ENCODE assay signal across 21 cellular contexts in genomic region chr2:179559108-179559806, GRCh38.
DNase-seq lines count a peak whose midpoint lies in the region; FAIRE-seq and TF ChIP-seq lines count a peak whose summit lies in the region.
"Had no signal": no experiment of that assay in that cellular context is flagged by ENCODE, and none has a peak within 500 bp of the region (broad histone marks: within the 10 kb centered on the region; RNA-seq: fewer than 3 reads in every experiment).

No MANE protein-coding gene starts in this region.

- H3K4me1 ChIP-seq in liver (ENCODE audit: control insufficient read depth in 4 of 4, insufficient read depth in 4 of 4, low read length in 3 of 4) (peaks cover 4 to 37% (median 16%) of the 10 kb centered on the region in 4 donors), stomach (no peaks in the 10 kb centered on the region), smooth muscle cell (ENCODE audit: low read depth) (peaks cover 16% of the 10 kb centered on the region)

- H3K4me2 ChIP-seq in smooth muscle cell, result no peak overlapping the region

- DNase-seq in DMS53 (lab: John Stamatoyannopoulos, UW), result peak; percentile 43
- DNase-seq in DMS53 treated with DMSO at 0.1 percent for 48 hours (lab: John Stamatoyannopoulos, UW; ENCODE audit: unreplicated experiment), result no peak
- no peak for DNase-seq in stomach
- no peak for DNase-seq in NCI-H2107 treated with DMSO at 0.1 percent for 48 hours (lab: John Stamatoyannopoulos, UW; ENCODE audit: unreplicated experiment)
- DNase-seq in smooth muscle cell (lab: John Stamatoyannopoulos, UW; ENCODE audit: unreplicated experiment), result no peak
- DNase-seq in caudate nucleus (lab: John Stamatoyannopoulos, UW), result no peak
- DNase-seq: 8988T; ACHN; C1 segment of cervical spinal cord; Calu3; CD4-positive, alpha-beta T cell; DMS 273 treated with DMSO at 0.1 percent for 48 hours; DMS79 treated with DMSO at 0.1 percent for 48 hours; EL; GOT3; H9 had no signal

- 77% methylated on average over 4 of the region's 4 CpGs for WGBS in liver
- WGBS in stomach, 5 donors, result 82 to 91% (median 90%) methylated on average over 4 of the region's 4 CpGs
- 95% methylated on average over 4 of the region's 4 CpGs for WGBS in smooth muscle cell (ENCODE audit: low lambda C conversion rate)

- no peak overlapping the region for H3K4me3 ChIP-seq in liver (ENCODE audit: low read depth in 1 of 3, low read length in 3 of 3)
- H3K4me3 ChIP-seq in stomach, result peak overlapping the region in 1 of 4 donors; percentile 6
- H3K4me3 ChIP-seq in smooth muscle cell, result no peak overlapping the region

- no peak for TF ChIP-seq CTCF in liver (IDR thresholded peaks at IDR 0.05; ENCODE audit: low read depth, low read length, missing input control)
- no peak for TF ChIP-seq CTCF in stomach (IDR thresholded peaks at IDR 0.05)
- no peak for TF ChIP-seq CTCF in smooth muscle cell (IDR thresholded peaks at IDR 0.05; ENCODE audit: borderline replicate concordance, insufficient read depth, poor library complexity, severe bottlenecking)

- no peaks in the 10 kb centered on the region for H3F3A ChIP-seq in smooth muscle cell (ENCODE audit: low read depth)

- intact Hi-C loops in stomach (cut with DNase I; ENCODE audit: low total_unique reads), result no loop called here

- FAIRE-seq in islet of Langerhans (lab: Jason Lieb, UNC), result peak; percentile 65
- FAIRE-seq: G401.6, GM12891, HTR-8/SVneo had no signal

- no peak overlapping the region for H2AFZ ChIP-seq in smooth muscle cell (ENCODE audit: low read depth)

- H3K27me3 ChIP-seq in liver (ENCODE audit: control insufficient read depth in 4 of 4, insufficient read depth in 4 of 4, low read length in 3 of 4), result no peaks in the 10 kb centered on the region
- H3K27me3 ChIP-seq in stomach, result no peaks in the 10 kb centered on the region
- H3K27me3 ChIP-seq in smooth muscle cell (ENCODE audit: low read depth), result no peaks in the 10 kb centered on the region

- H3K36me3 ChIP-seq in liver (ENCODE audit: control insufficient read depth in 4 of 4, insufficient read depth in 3 of 4, low read depth in 1 of 4, low read length in 3 of 4) (no peaks in the 10 kb centered on the region), stomach (no peaks in the 10 kb centered on the region), smooth muscle cell (ENCODE audit: low read depth) (no peaks in the 10 kb centered on the region)

- H3K9ac ChIP-seq in liver (ENCODE audit: low read depth in 1 of 2, low read length in 2 of 2) (no peak overlapping the region), smooth muscle cell (ENCODE audit: low read depth) (no peak overlapping the region)

- H3K79me2 ChIP-seq in smooth muscle cell (ENCODE audit: low read depth), result no peaks in the 10 kb centered on the region

- TF ChIP-seq RAD21 in liver (IDR thresholded peaks at IDR 0.05), result no peak

- H3K27ac ChIP-seq in liver (ENCODE audit: low read depth in 1 of 2, low read length in 2 of 2) (peak overlapping the region; percentile 14 to 59), stomach (peak overlapping the region in 3 of 5 donors; percentile 5 to 69 (median 41)), smooth muscle cell (ENCODE audit: low read depth) (no peak overlapping the region), caudate nucleus (ENCODE audit: low read depth, low read length) (no peak overlapping the region)

- TF ChIP-seq POLR2A in stomach (IDR thresholded peaks at IDR 0.05), result no peak

- H4K20me1 ChIP-seq in smooth muscle cell (ENCODE audit: low read depth), result no peaks in the 10 kb centered on the region

- H3K9me3 ChIP-seq in liver (ENCODE audit: control insufficient read depth in 4 of 4, low read length in 3 of 4) (no peaks in the 10 kb centered on the region), stomach (no peaks in the 10 kb centered on the region), smooth muscle cell (replicated peaks; ENCODE audit: low read depth) (no peaks in the 10 kb centered on the region)

- no peak for TF ChIP-seq EP300 in stomach (IDR thresholded peaks at IDR 0.05)

TF ChIP-seq in liver, 16 proteins besides CTCF, POLR2A, EP300 and RAD21:
- no peak for TF ChIP-seq HNF4G (IDR thresholded peaks at IDR 0.05)
- no peak for TF ChIP-seq HNF4A (conservative IDR thresholded peaks at IDR 0.05)
- TF ChIP-seq REST (IDR thresholded peaks at IDR 0.05), result no peak
- TF ChIP-seq SP1 (IDR thresholded peaks at IDR 0.05), result no peak
- TF ChIP-seq NR2F2 (IDR thresholded peaks at IDR 0.05), result no peak
- TF ChIP-seq MAX (IDR thresholded peaks at IDR 0.05), result no peak
- TF ChIP-seq EGR1 (IDR thresholded peaks at IDR 0.05; ENCODE audit: low read depth in 2 of 2), result no peak
- no peak for TF ChIP-seq JUND (IDR thresholded peaks at IDR 0.05)
- TF ChIP-seq YY1 (IDR thresholded peaks at IDR 0.05), result no peak
- TF ChIP-seq, protein P1, sequence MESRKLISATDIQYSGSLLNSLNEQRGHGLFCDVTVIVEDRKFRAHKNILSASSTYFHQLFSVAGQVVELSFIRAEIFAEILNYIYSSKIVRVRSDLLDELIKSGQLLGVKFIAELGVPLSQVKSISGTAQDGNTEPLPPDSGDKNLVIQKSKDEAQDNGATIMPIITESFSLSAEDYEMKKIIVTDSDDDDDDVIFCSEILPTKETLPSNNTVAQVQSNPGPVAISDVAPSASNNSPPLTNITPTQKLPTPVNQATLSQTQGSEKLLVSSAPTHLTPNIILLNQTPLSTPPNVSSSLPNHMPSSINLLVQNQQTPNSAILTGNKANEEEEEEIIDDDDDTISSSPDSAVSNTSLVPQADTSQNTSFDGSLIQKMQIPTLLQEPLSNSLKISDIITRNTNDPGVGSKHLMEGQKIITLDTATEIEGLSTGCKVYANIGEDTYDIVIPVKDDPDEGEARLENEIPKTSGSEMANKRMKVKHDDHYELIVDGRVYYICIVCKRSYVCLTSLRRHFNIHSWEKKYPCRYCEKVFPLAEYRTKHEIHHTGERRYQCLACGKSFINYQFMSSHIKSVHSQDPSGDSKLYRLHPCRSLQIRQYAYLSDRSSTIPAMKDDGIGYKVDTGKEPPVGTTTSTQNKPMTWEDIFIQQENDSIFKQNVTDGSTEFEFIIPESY (IDR thresholded peaks at IDR 0.05), result no peak
- no peak for TF ChIP-seq RXRA (IDR thresholded peaks at IDR 0.05)
- TF ChIP-seq GABPA (IDR thresholded peaks at IDR 0.05 in 1 of 2, conservative IDR thresholded peaks at IDR 0.05 in 1 of 2), result no peak
- TF ChIP-seq FOXA1 (IDR thresholded peaks at IDR 0.05), result no peak
- TF ChIP-seq ATF3 (IDR thresholded peaks at IDR 0.05), result no peak
- TF ChIP-seq FOXA2 (IDR thresholded peaks at IDR 0.05), result no peak
- no peak for TF ChIP-seq TAF1 (conservative IDR thresholded peaks at IDR 0.05)

Comparison
In these comparisons a context has a peak if more than half of its experiments do, and no peak if none do; other contexts are left out.
1. H3K27ac ChIP-seq: peak in liver (2 of 2) and stomach (3 of 5); none in smooth muscle cell (single experiment) and caudate nucleus (single experiment).